In genomic region chr11:75525433-75526191, GRCh38 we compare ENCODE assay signal across 8 cellular contexts. TPM values are rescaled to one million over a fixed set of nuclear protein-coding genes. Genes with fewer than 3 reads are reported as not detected.
A peak's percentile ranks its signal among the peaks of the same experiment; 100 is the strongest.
DNase-seq lines count a peak whose midpoint lies in the region; ATAC-seq and TF ChIP-seq lines count a peak whose summit lies in the region.

GDPD5 (minus strand) TSS chr11:75525941; CDS start chr11:75477735, 48,206 bp downstream.

- intact Hi-C loops in Panc1 (cut with micrococcal nuclease; ENCODE audit: unreplicated experiment) = no loop called here
- intact Hi-C loops in naive thymus-derived CD4-positive, alpha-beta T cell (cut with micrococcal nuclease) = loop anchor here (1.0 to 5.0 kb wide), 10 partner anchors 17 to 857 kb away; partner anchors contain the start of genes RPS3 (in 2 of the 2), GVQW3 (in 1 of the 2), SERPINH1 (in 1 of the 2) and THAP12 (in 1 of the 2)

- H3K27ac Mint-ChIP-seq in naive thymus-derived CD4-positive, alpha-beta T cell = peak within 1 kb of the TSS; percentile 41 to 89 (median 74)
- no peak within 1 kb of the TSS for H3K27ac Mint-ChIP-seq in stimulated activated memory B cell treated with anti-CD40 and anti-IgM and Interleukin-4, amounts not matched to agents 10 μg/mL and 1 μg/mL and 100 μg/mL, for 72 hours

- H3K9me3 Mint-ChIP-seq in activated T-cell treated with anti-CD3 and anti-CD28 coated beads, Interleukin-2, amount 50 U/mL, for 4 hours = no peaks in the 10 kb centered on the region
- no peaks in the 10 kb centered on the region for H3K9me3 Mint-ChIP-seq in naive thymus-derived CD4-positive, alpha-beta T cell
- H3K9me3 Mint-ChIP-seq in stimulated activated memory B cell treated with anti-CD40 and anti-IgM and Interleukin-4, amounts not matched to agents 10 μg/mL and 1 μg/mL and 100 μg/mL, for 72 hours = no peaks in the 10 kb centered on the region

- H3K27me3 ChIP-seq in Panc1 (ENCODE audit: control insufficient read depth, insufficient read depth, low read length) = peaks cover 4% of the 10 kb centered on the region; the same call in 1 of the 2 replicates
- H3K27me3 ChIP-seq in naive thymus-derived CD4-positive, alpha-beta T cell (ENCODE audit: control insufficient read depth in 2 of 2, insufficient read depth in 2 of 2, low read length in 2 of 2) = no peaks in the 10 kb centered on the region

- ATAC-seq in GM21528 (IDR thresholded peaks at IDR 0.05; ENCODE audit: low FRiP score, unreplicated experiment) (peak; percentile 66), Panc1 (peak; percentile 89)
- peak; percentile 89 to 92 for ATAC-seq in activated T-cell treated with anti-CD3 and anti-CD28 coated beads, Interleukin-2, amount 50 U/mL, for 4 hours
- ATAC-seq in naive thymus-derived CD4-positive, alpha-beta T cell = peak; percentile 99
- ATAC-seq in stimulated activated memory B cell treated with anti-CD40 and anti-IgM and Interleukin-4, amounts not matched to agents 10 μg/mL and 1 μg/mL and 100 μg/mL, for 72 hours = peak; percentile 91

- no peaks in the 10 kb centered on the region for H3K36me3 ChIP-seq in Panc1 (ENCODE audit: control insufficient read depth, insufficient read depth, low read length)
- H3K36me3 ChIP-seq in naive thymus-derived CD4-positive, alpha-beta T cell (ENCODE audit: control insufficient read depth in 2 of 3, insufficient read depth in 3 of 3, low read length in 3 of 3) = no peaks in the 10 kb centered on the region

- TF ChIP-seq CTCF in Panc1 (IDR thresholded peaks at IDR 0.05) = peak; percentile 96

- CTCF ChIA-PET in Panc1 (lab: Charles Lee) = interaction anchor here (0.7 kb wide), 2 partner anchors 79 to 165 kb away, joined by 5 to 7 read pairs; no protein-coding TSS in a partner anchor
- CTCF ChIA-PET in naive thymus-derived CD4-positive, alpha-beta T cell (lab: Charles Lee) = interaction anchor here (0.8 to 4.5 kb wide), 5 partner anchors 52 to 246 kb away, joined by 3 to 28 read pairs (median 4); no protein-coding TSS in a partner anchor

- peak within 1 kb of the TSS; percentile 81 for H3K4me3 Mint-ChIP-seq in activated T-cell treated with anti-CD3 and anti-CD28 coated beads, Interleukin-2, amount 50 U/mL, for 4 hours
- peak within 1 kb of the TSS; percentile 71 to 90 (median 84) for H3K4me3 Mint-ChIP-seq in naive thymus-derived CD4-positive, alpha-beta T cell
- peak within 1 kb of the TSS; percentile 82 for H3K4me3 Mint-ChIP-seq in stimulated activated memory B cell treated with anti-CD40 and anti-IgM and Interleukin-4, amounts not matched to agents 10 μg/mL and 1 μg/mL and 100 μg/mL, for 72 hours

- in situ Hi-C loops in Panc1 (cut with HindIII; ENCODE audit: low pct_unique_long_range_greater_than_20kb, low sequenced_read_pairs) = no loop called here

- peak; percentile 7 for DNase-seq in DMS114 treated with DMSO at 0.1 percent for 48 hours (lab: John Stamatoyannopoulos, UW; ENCODE audit: unreplicated experiment)
- DNase-seq in Panc1 (ENCODE audit: low read depth, low spot score) = no peak
- peak; percentile 82 for DNase-seq in activated T-cell treated with anti-CD3 and anti-CD28 coated beads, Interleukin-2, amount 50 U/mL, for 4 hours
- peak; percentile 58 for DNase-seq in fibroblast of gingiva (ENCODE audit: low read depth)
- DNase-seq in naive thymus-derived CD4-positive, alpha-beta T cell = peak; percentile 86 to 97 (median 91)

- POLR2A ChIA-PET in Panc1 (lab: Charles Lee) = no interaction called here
- POLR2A ChIA-PET in naive thymus-derived CD4-positive, alpha-beta T cell (lab: Charles Lee) = interaction anchor here (0.6 to 1.9 kb wide), 6 partner anchors 9 to 125 kb away, joined by 3 to 5 read pairs (median 4); no protein-coding TSS in a partner anchor

- H3K4me3 ChIP-seq in Panc1 (ENCODE audit: low read depth in 2 of 2, low read length in 2 of 2) = peak within 1 kb of the TSS; percentile 61 to 68
- peak within 1 kb of the TSS; percentile 61 for H3K4me3 ChIP-seq in naive thymus-derived CD4-positive, alpha-beta T cell (ENCODE audit: low read length)

- no peaks in the 10 kb centered on the region for H3K36me3 Mint-ChIP-seq in activated T-cell treated with anti-CD3 and anti-CD28 coated beads, Interleukin-2, amount 50 U/mL, for 4 hours (ENCODE audit: insufficient read depth)
- H3K36me3 Mint-ChIP-seq in naive thymus-derived CD4-positive, alpha-beta T cell = no peaks in the 10 kb centered on the region
- no peaks in the 10 kb centered on the region for H3K36me3 Mint-ChIP-seq in stimulated activated memory B cell treated with anti-CD40 and anti-IgM and Interleukin-4, amounts not matched to agents 10 μg/mL and 1 μg/mL and 100 μg/mL, for 72 hours

- no peaks in the 10 kb centered on the region for H3K27me3 Mint-ChIP-seq in activated T-cell treated with anti-CD3 and anti-CD28 coated beads, Interleukin-2, amount 50 U/mL, for 4 hours (ENCODE audit: low read depth)
- peaks cover 0 to 24% (median 0%) of the 10 kb centered on the region in 5 donors for H3K27me3 Mint-ChIP-seq in naive thymus-derived CD4-positive, alpha-beta T cell
- H3K27me3 Mint-ChIP-seq in stimulated activated memory B cell treated with anti-CD40 and anti-IgM and Interleukin-4, amounts not matched to agents 10 μg/mL and 1 μg/mL and 100 μg/mL, for 72 hours = no peaks in the 10 kb centered on the region

- H3K4me1 Mint-ChIP-seq in activated T-cell treated with anti-CD3 and anti-CD28 coated beads, Interleukin-2, amount 50 U/mL, for 4 hours (ENCODE audit: low read depth) = peaks cover 31% of the 10 kb centered on the region
- peaks cover 10 to 35% (median 29%) of the 10 kb centered on the region in 7 donors for H3K4me1 Mint-ChIP-seq in naive thymus-derived CD4-positive, alpha-beta T cell
- H3K4me1 Mint-ChIP-seq in stimulated activated memory B cell treated with anti-CD40 and anti-IgM and Interleukin-4, amounts not matched to agents 10 μg/mL and 1 μg/mL and 100 μg/mL, for 72 hours = peaks cover 44% of the 10 kb centered on the region

- BruUV-seq in Panc1 (replicated peaks; lab: Mats Ljungman, UMichigan) = no TSS peak

- no peaks in the 10 kb centered on the region for H3K9me3 ChIP-seq in Panc1 (ENCODE audit: control insufficient read depth, insufficient read depth, low read depth, low read length)
- no peaks in the 10 kb centered on the region for H3K9me3 ChIP-seq in naive thymus-derived CD4-positive, alpha-beta T cell (ENCODE audit: control insufficient read depth in 2 of 3, low read length in 3 of 3)

- peak; percentile 49; the same call in 1 of the 2 replicates for TF ChIP-seq RAD21 in Ishikawa (IDR thresholded peaks at IDR 0.05; ENCODE audit: low read depth)

- H3K27ac ChIP-seq in Panc1 (ENCODE audit: low read length) = peak within 1 kb of the TSS; percentile 50; the same call in 1 of the 2 replicates
- H3K27ac ChIP-seq in naive thymus-derived CD4-positive, alpha-beta T cell (ENCODE audit: low read depth, low read length) = peak within 1 kb of the TSS; percentile 71

- no peak for TF ChIP-seq EP300 in Ishikawa (IDR thresholded peaks at IDR 0.05; ENCODE audit: borderline replicate concordance)

- peaks cover 3% of the 10 kb centered on the region; the same call in 1 of the 2 replicates for H3K4me1 ChIP-seq in Panc1 (ENCODE audit: control insufficient read depth, insufficient read depth, low read length)
- peaks cover 0 to 16% of the 10 kb centered on the region in 2 donors for H3K4me1 ChIP-seq in naive thymus-derived CD4-positive, alpha-beta T cell (ENCODE audit: control insufficient read depth in 2 of 2, insufficient read depth in 2 of 2, low read length in 2 of 2)

TF ChIP-seq in Ishikawa, 13 proteins besides CTCF, POLR2A, EP300 and RAD21:
- no peak; the same call in 1 of the 2 replicates for TF ChIP-seq NFIC (IDR thresholded peaks at IDR 0.05)
- peak; percentile 44 for TF ChIP-seq MAX (IDR thresholded peaks at IDR 0.05)
- no peak for TF ChIP-seq TEAD4 (IDR thresholded peaks at IDR 0.05)
- TF ChIP-seq CREB1 (IDR thresholded peaks at IDR 0.05; ENCODE audit: low read depth) = no peak
- TF ChIP-seq TAF1 (IDR thresholded peaks at IDR 0.05; ENCODE audit: low read depth) = peak; percentile 53
- peak; percentile 73 for TF ChIP-seq YY1 (IDR thresholded peaks at IDR 0.05; ENCODE audit: low read depth)
- no peak; the same call in 1 of the 2 replicates for TF ChIP-seq USF1 (IDR thresholded peaks at IDR 0.05)
TF ChIP-seq in Ishikawa: peak in this region for 3.

RNA-seq across cellular contexts. Expression of gene GDPD5, which starts in this region (rescaled TPM):
- 6.0 TPM for total RNA-seq in Panc1 (2021; ENCODE audit: unreplicated experiment)
- polyA plus RNA-seq in Panc1 (2012; ENCODE audit: insufficient read length) = 7.3 TPM
- 10 to 100 TPM in 1 of 3 donors, 1 to 10 TPM in 2; 5.4 to 10.9 (median 9.8) TPM for total RNA-seq in activated T-cell treated with anti-CD3 and anti-CD28 coated beads, Interleukin-2, amount 50 U/mL, for 4 hours
- total RNA-seq in naive thymus-derived CD4-positive, alpha-beta T cell = 10 to 100 TPM; 18.0 to 50.3 (median 24.7) TPM
- 1 to 10 TPM; 3.9 to 7.1 TPM for polyA plus RNA-seq in naive thymus-derived CD4-positive, alpha-beta T cell
